In genomic region chr3:5232570-5232969, GRCh38 we compare ENCODE assay signal across 23 cellular contexts. TPM values are rescaled to one million over a fixed set of nuclear protein-coding genes. Genes with fewer than 3 reads are reported as not detected.
DNase-seq lines count a peak whose midpoint lies in the region; ATAC-seq, FAIRE-seq and TF ChIP-seq lines count a peak whose summit lies in the region.
"Had no signal": no experiment of that assay in that cellular context is flagged by ENCODE, and none has a peak within 500 bp of the region (broad histone marks: within the 10 kb centered on the region; RNA-seq: fewer than 3 reads in every experiment).

No MANE protein-coding gene starts in this region.

- no peak overlapping the region for H3K27ac Mint-ChIP-seq in Caco-2 (ENCODE audit: unreplicated experiment)
- H3K27ac Mint-ChIP-seq in HFFc6, result no peak overlapping the region
- peak overlapping the region; percentile 51 for H3K27ac Mint-ChIP-seq in T-helper 17 cell
- H3K27ac Mint-ChIP-seq: CD4-positive, alpha-beta T cell; immature natural killer cell; stimulated activated effector memory CD8-positive, alpha-beta T cell treated with anti-CD3 and anti-CD28 coated beads, Interleukin-12 subunit alpha, Interleukin-12 subunit beta, amount 100 ng/mL, for 72 hours had no signal

- intact Hi-C loops in Caco-2 (cut with micrococcal nuclease; ENCODE audit: unreplicated experiment), result no loop called here

- POLR2A ChIA-PET in Caco-2 (lab: Charles Lee), result no interaction called here

- H3K27me3 Mint-ChIP-seq in Caco-2 (ENCODE audit: insufficient read depth, unreplicated experiment) (no peaks in the 10 kb centered on the region), HFFc6 (ENCODE audit: insufficient read depth) (peaks cover 17% of the 10 kb centered on the region), T-helper 17 cell (no peaks in the 10 kb centered on the region)
- H3K27me3 Mint-ChIP-seq: CD4-positive, alpha-beta T cell had no signal

- peak in 1 of 2 experiments; percentile 17 for DNase-seq in Caco-2
- no peak for DNase-seq in HFFc6
- DNase-seq in T-helper 17 cell, result no peak
- DNase-seq in iPS DF 19.7 (ENCODE audit: low read depth, low spot score), result peak; percentile 15
- no peak for DNase-seq in frontal cortex (ENCODE audit: low spot score in 2 of 2)
- no peak for DNase-seq in DMS 273 treated with DMSO at 0.1 percent for 48 hours (lab: John Stamatoyannopoulos, UW)
- no peak for DNase-seq in activated effector memory CD4-positive, alpha-beta T cell treated with anti-CD3 and anti-CD28 coated beads, Interleukin-2, amount 50 U/mL, for 16 hours
- DNase-seq in DMS 273 (lab: John Stamatoyannopoulos, UW; ENCODE audit: unreplicated experiment), result no peak
- DNase-seq: activated CD4-positive, alpha-beta T cell treated with anti-CD3 and anti-CD28 coated beads, Interleukin-2, amount 50 U/mL, for 1 hour; activated gamma-delta T cell; CD4-positive, alpha-beta T cell; DMS79; immature natural killer cell; left ventricle myocardium superior; MM.1S; NCI-H187; NCI-H446; NK-92 treated with Interleukin-12 subunit alpha and Interleukin-12 subunit beta, amount 100 ng/mL, for 24 hours; nucleus accumbens; right cardiac atrium; testis had no signal

- H3K4me1 Mint-ChIP-seq in Caco-2 (ENCODE audit: low read depth, unreplicated experiment) (no peaks in the 10 kb centered on the region), HFFc6 (ENCODE audit: low read depth) (peaks cover 19% of the 10 kb centered on the region; the same call in 1 of the 2 replicates), T-helper 17 cell (peaks cover 3% of the 10 kb centered on the region)
- H3K4me1 Mint-ChIP-seq: immature natural killer cell; stimulated activated effector memory CD8-positive, alpha-beta T cell treated with anti-CD3 and anti-CD28 coated beads, Interleukin-12 subunit alpha, Interleukin-12 subunit beta, amount 100 ng/mL, for 72 hours had no signal

- H3K9me3 ChIP-seq in Caco-2 (no peaks in the 10 kb centered on the region), T-helper 17 cell (ENCODE audit: control insufficient read depth, low read length, poor library complexity, severe bottlenecking) (no peaks in the 10 kb centered on the region)
- H3K9me3 ChIP-seq: esophagus muscularis mucosa, testis had no signal

- H3K36me3 Mint-ChIP-seq in Caco-2 (ENCODE audit: insufficient read depth, unreplicated experiment) (peaks cover 6% of the 10 kb centered on the region), HFFc6 (ENCODE audit: low read depth) (no peaks in the 10 kb centered on the region), T-helper 17 cell (ENCODE audit: low read depth) (no peaks in the 10 kb centered on the region)
- H3K36me3 Mint-ChIP-seq: immature natural killer cell; stimulated activated effector memory CD8-positive, alpha-beta T cell treated with anti-CD3 and anti-CD28 coated beads, Interleukin-12 subunit alpha, Interleukin-12 subunit beta, amount 100 ng/mL, for 72 hours had no signal

- no peak for ATAC-seq in T-helper 17 cell
- ATAC-seq: left ventricle myocardium superior; right cardiac atrium; stimulated activated effector memory CD8-positive, alpha-beta T cell treated with anti-CD3 and anti-CD28 coated beads, Interleukin-12 subunit alpha, Interleukin-12 subunit beta, amount 100 ng/mL, for 72 hours had no signal

- peak; percentile 22 to 40 for TF ChIP-seq CTCF in Caco-2 (IDR thresholded peaks at IDR 0.05; ENCODE audit: insufficient read depth in 1 of 2, low read depth in 1 of 2, low read length in 1 of 2, severe bottlenecking in 1 of 2, unreplicated experiment in 1 of 2)
- peak; percentile 25; the same call in 1 of the 2 replicates for TF ChIP-seq CTCF in HFFc6 (IDR thresholded peaks at IDR 0.05)

- FAIRE-seq in frontal cortex (lab: Jason Lieb, UNC), result no peak

- H3K36me3 ChIP-seq in Caco-2 (ENCODE audit: control insufficient read depth, insufficient read depth, low read length), result no peaks in the 10 kb centered on the region
- H3K36me3 ChIP-seq: esophagus muscularis mucosa had no signal

- H3K9me3 Mint-ChIP-seq in Caco-2 (ENCODE audit: unreplicated experiment) (peaks cover 1% of the 10 kb centered on the region), HFFc6 (no peaks in the 10 kb centered on the region)
- H3K9me3 Mint-ChIP-seq: CD4-positive, alpha-beta T cell; immature natural killer cell; stimulated activated effector memory CD8-positive, alpha-beta T cell treated with anti-CD3 and anti-CD28 coated beads, Interleukin-12 subunit alpha, Interleukin-12 subunit beta, amount 100 ng/mL, for 72 hours had no signal

- CTCF ChIA-PET in Caco-2 (lab: Charles Lee), result interaction anchor here (0.9 to 1.0 kb wide), 2 partner anchors 67 to 521 kb away, joined by 3 to 4 read pairs; no protein-coding TSS in a partner anchor

- no peaks in the 10 kb centered on the region for H3K27me3 ChIP-seq in Caco-2 (replicated peaks; ENCODE audit: control insufficient read depth, insufficient read depth, low read length)
- H3K27me3 ChIP-seq: testis had no signal

- BruUV-seq in Caco-2 (replicated peaks; lab: Mats Ljungman, UMichigan), result no TSS peak

- no peak overlapping the region for H3K4me3 ChIP-seq in Caco-2 (ENCODE audit: low read depth, low read length)
- H3K4me3 ChIP-seq: esophagus muscularis mucosa, testis had no signal

- H3K4me1 ChIP-seq in Caco-2, result peaks cover 5% of the 10 kb centered on the region; the same call in 1 of the 2 replicates
- H3K4me1 ChIP-seq: esophagus muscularis mucosa, testis had no signal

- H3K4me3 Mint-ChIP-seq in Caco-2 (ENCODE audit: unreplicated experiment) (no peak overlapping the region), HFFc6 (no peak overlapping the region), T-helper 17 cell (no peak overlapping the region)
- H3K4me3 Mint-ChIP-seq: CD4-positive, alpha-beta T cell; immature natural killer cell; stimulated activated effector memory CD8-positive, alpha-beta T cell treated with anti-CD3 and anti-CD28 coated beads, Interleukin-12 subunit alpha, Interleukin-12 subunit beta, amount 100 ng/mL, for 72 hours had no signal

RNA-seq across cellular contexts. Expression of gene EDEM1, which starts 45.1 kb away (rescaled TPM):
- 42.6 and 51.3 TPM in 2 replicates for total RNA-seq in Caco-2 (2022)
- 10 to 100 TPM; 47.6 to 56.4 (median 52.0) TPM for total RNA-seq in HFFc6 (2021; fragmentation: NEBNext Ultra II Directional; extraction: Animal tissue kit (Norgen Biotek cat#: 25700))
- 100 to 1,000 TPM; 109 to 111 TPM for total RNA-seq in T-helper 17 cell
- 5.3 TPM for total RNA-seq in frontal cortex
